ENCODE assay signal across 8 cellular contexts in the genomic region with DNA sequence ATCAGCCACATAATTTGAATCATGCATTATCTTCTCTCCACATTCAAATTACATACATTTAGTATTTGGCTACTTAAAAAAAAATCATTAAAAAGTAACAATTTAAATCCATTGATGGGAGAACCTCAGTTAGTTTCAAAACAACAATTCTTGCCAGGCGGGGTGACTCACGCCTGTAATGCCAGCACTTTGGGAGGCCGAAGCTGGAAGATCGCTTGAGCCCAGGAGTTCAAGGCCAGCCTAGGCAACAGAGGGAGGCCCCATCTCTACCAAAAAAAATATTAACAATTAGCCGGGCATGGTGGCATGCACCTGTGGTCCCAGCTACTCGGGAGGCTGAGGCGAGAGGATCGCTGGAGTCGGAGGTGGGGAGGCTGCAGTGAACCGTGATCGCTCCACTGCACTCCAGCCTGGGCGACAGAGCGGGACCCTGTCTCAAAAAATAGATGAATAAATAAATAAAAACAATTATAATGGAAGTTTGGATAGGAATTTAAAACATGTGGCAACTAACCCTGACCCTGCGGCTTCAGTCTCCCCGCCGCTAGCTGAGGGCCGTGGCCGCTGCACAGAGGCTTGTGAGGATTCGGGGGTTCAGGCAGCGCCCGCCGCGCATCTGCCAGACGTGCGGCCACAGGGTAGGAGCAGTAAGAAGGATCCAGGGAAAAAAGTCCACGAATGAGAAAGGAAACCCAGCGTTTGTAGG. TPM values are rescaled to one million over a fixed set of nuclear protein-coding genes. Genes with fewer than 3 reads are reported as not detected.
A peak's percentile ranks its signal among the peaks of the same experiment; 100 is the strongest.
DNase-seq lines count a peak whose midpoint lies in the region; ATAC-seq and TF ChIP-seq lines count a peak whose summit lies in the region.

No MANE protein-coding gene starts in this region.

- no peak for ATAC-seq in natural killer cell treated with Interleukin-12 subunit alpha and Interleukin-12 subunit beta and Interleukin-15 and Interleukin-18, amount 100 ng/mL, for 72 hours
- no peak for ATAC-seq in HG03175 (IDR thresholded peaks at IDR 0.05; ENCODE audit: unreplicated experiment)
- no peak for ATAC-seq in GM21367 (IDR thresholded peaks at IDR 0.05; ENCODE audit: unreplicated experiment)

- TF ChIP-seq CTCF in BE2C (IDR thresholded peaks at IDR 0.05; ENCODE audit: low read depth, low read length) (no peak), Loucy (conservative IDR thresholded peaks at IDR 0.05; ENCODE audit: low read length) (no peak), colonic mucosa (IDR thresholded peaks at IDR 0.05) (no peak)

- H3K27me3 Mint-ChIP-seq in natural killer cell treated with Interleukin-12 subunit alpha and Interleukin-12 subunit beta and Interleukin-15 and Interleukin-18, amount 100 ng/mL, for 72 hours = no peaks in the 10 kb centered on the region

- no peaks in the 10 kb centered on the region for H3K9me3 Mint-ChIP-seq in natural killer cell treated with Interleukin-12 subunit alpha and Interleukin-12 subunit beta and Interleukin-15 and Interleukin-18, amount 100 ng/mL, for 72 hours

- H3K4me3 Mint-ChIP-seq in natural killer cell treated with Interleukin-12 subunit alpha and Interleukin-12 subunit beta and Interleukin-15 and Interleukin-18, amount 100 ng/mL, for 72 hours = peak overlapping the region; percentile 91

- H2AFZ ChIP-seq in Loucy (ENCODE audit: low read length) = peak overlapping the region; percentile 78

- peaks cover 53 to 62% of the 10 kb centered on the region in 2 donors for H3K4me1 Mint-ChIP-seq in natural killer cell treated with Interleukin-12 subunit alpha and Interleukin-12 subunit beta and Interleukin-15 and Interleukin-18, amount 100 ng/mL, for 72 hours (ENCODE audit: low read depth in 2 of 2)

- H3K27ac ChIP-seq in colonic mucosa = peak overlapping the region; percentile 87

- H3K4me2 ChIP-seq in Loucy (ENCODE audit: low read depth, low read length, poor library complexity, severe bottlenecking) = peak overlapping the region; percentile 81

- peaks cover 61% of the 10 kb centered on the region for H3K79me2 ChIP-seq in Loucy (ENCODE audit: insufficient read depth, low read length)

- H3K4me3 ChIP-seq in BE2C (ENCODE audit: low read depth, low read length) (peak overlapping the region; percentile 88), Loucy (ENCODE audit: low read length, poor library complexity, severe bottlenecking) (peak overlapping the region; percentile 83), colonic mucosa (peak overlapping the region; percentile 62)

- peak overlapping the region; percentile 96 for H3K9ac ChIP-seq in Loucy (ENCODE audit: low read depth, low read length, poor library complexity, severe bottlenecking)
- H3K9ac ChIP-seq in colonic mucosa (ENCODE audit: low read depth in 2 of 2, low read length in 2 of 2) = peak overlapping the region; percentile 79 to 87

- peak overlapping the region; percentile 90 to 92 for H3K27ac Mint-ChIP-seq in natural killer cell treated with Interleukin-12 subunit alpha and Interleukin-12 subunit beta and Interleukin-15 and Interleukin-18, amount 100 ng/mL, for 72 hours

- DNase-seq in BE2C (no peak), colonic mucosa (no peak), KBM-7 (no peak), NCI-H1048 (lab: John Stamatoyannopoulos, UW) (no peak)
- DNase-seq in natural killer cell treated with Interleukin-12 subunit alpha and Interleukin-12 subunit beta and Interleukin-15 and Interleukin-18, amount 100 ng/mL, for 72 hours (ENCODE audit: low spot score) = no peak

- H4K20me1 ChIP-seq in Loucy (ENCODE audit: insufficient read depth, low read length, poor library complexity, severe bottlenecking) = peaks cover 38% of the 10 kb centered on the region

- no peaks in the 10 kb centered on the region for H3F3A ChIP-seq in Loucy (ENCODE audit: low read depth)

- intact Hi-C loops in colonic mucosa (cut with DNase I) = no loop called here

- H3K9me3 ChIP-seq in BE2C = no peaks in the 10 kb centered on the region
- H3K9me3 ChIP-seq in Loucy (ENCODE audit: insufficient read depth, low read depth, low read length) = no peaks in the 10 kb centered on the region
- H3K9me3 ChIP-seq in colonic mucosa = no peaks in the 10 kb centered on the region

- no peaks in the 10 kb centered on the region for H3K9me2 ChIP-seq in Loucy (replicated peaks; ENCODE audit: low read depth, low read length)

- H3K27me3 ChIP-seq in BE2C (no peaks in the 10 kb centered on the region; the same call in 1 of the 2 replicates), Loucy (ENCODE audit: insufficient read depth, low read length, poor library complexity, severe bottlenecking) (no peaks in the 10 kb centered on the region), colonic mucosa (no peaks in the 10 kb centered on the region)

- H3K4me1 ChIP-seq in BE2C = no peaks in the 10 kb centered on the region; the same call in 1 of the 2 replicates
- peaks cover 53% of the 10 kb centered on the region for H3K4me1 ChIP-seq in Loucy (ENCODE audit: insufficient read depth, low read length, poor library complexity, severe bottlenecking)
- H3K4me1 ChIP-seq in colonic mucosa = no peaks in the 10 kb centered on the region

- no peaks in the 10 kb centered on the region for H3K36me3 ChIP-seq in BE2C
- H3K36me3 ChIP-seq in Loucy (ENCODE audit: insufficient read depth, low read length) = no peaks in the 10 kb centered on the region
- H3K36me3 ChIP-seq in colonic mucosa = no peaks in the 10 kb centered on the region

- H3K36me3 Mint-ChIP-seq in natural killer cell treated with Interleukin-12 subunit alpha and Interleukin-12 subunit beta and Interleukin-15 and Interleukin-18, amount 100 ng/mL, for 72 hours = peaks cover 4% of the 10 kb centered on the region

- in situ Hi-C loops in KBM-7 (cut with MboI; ENCODE audit: low pct_unique_long_range_greater_than_20kb, low sequenced_read_pairs) = no loop called here

RNA-seq across cellular contexts. Expression of gene CSGALNACT2, which starts 1.1 kb away (rescaled TPM):
- polyA plus RNA-seq in BE2C (2012; ENCODE audit: insufficient read depth, insufficient read length, low read depth) = 19.2 TPM
- total RNA-seq in colonic mucosa = 1 to 10 TPM; 3.5 to 8.2 TPM
- total RNA-seq in natural killer cell treated with Interleukin-12 subunit alpha and Interleukin-12 subunit beta and Interleukin-15 and Interleukin-18, amount 100 ng/mL, for 72 hours = 10 to 100 TPM; 31.4 to 41.3 TPM
